ENCODE assay signal across 12 cellular contexts in the genomic region with DNA sequence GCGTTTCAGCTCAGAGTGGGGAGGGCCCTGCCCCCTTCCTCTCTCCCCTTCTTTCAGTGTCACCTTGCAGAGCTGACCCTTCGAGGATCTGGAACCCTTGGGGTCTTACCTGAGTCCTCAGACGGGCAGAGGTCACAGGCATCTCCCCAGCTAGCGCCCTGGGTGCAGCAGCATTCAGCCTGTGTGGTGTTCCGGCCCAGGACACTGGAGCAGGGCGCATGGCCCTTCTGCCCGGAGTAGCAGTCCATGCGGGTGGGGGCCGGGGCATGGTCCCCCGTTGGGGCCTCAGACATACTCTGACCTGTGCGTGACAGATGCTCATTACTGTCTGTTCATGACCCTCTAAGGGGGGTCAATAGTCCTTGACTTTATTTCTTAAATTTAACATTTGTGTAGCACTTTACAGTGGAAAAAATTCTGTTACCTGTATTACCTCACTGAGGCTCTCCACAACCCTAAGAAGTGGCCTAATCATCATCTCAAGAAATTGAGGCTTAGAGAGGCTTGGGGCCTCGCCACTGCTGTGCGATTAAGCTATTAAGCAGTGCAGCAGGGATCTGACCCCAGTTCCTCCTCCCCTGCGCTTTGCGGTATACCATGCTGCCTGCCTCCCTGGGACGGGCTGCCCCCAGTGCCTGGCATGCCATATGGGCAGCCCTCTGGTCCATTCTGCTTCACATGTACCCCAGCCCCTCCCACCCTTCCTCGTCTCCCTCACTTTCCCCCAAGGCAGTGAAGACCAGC.
"Had no signal": no experiment of that assay in that cellular context is flagged by ENCODE, and none has a peak within 500 bp of the region (broad histone marks: within the 10 kb centered on the region; RNA-seq: fewer than 3 reads in every experiment).

No MANE protein-coding gene starts in this region.

- H3K27ac Mint-ChIP-seq: immature natural killer cell had no signal

- DNase-seq: activated CD4-positive, CD25-positive, alpha-beta regulatory T cell treated with anti-CD3 and anti-CD28 coated beads, Interleukin-2, amount 50 U/mL, for 72 hours; activated gamma-delta T cell; activated T-cell treated with anti-CD3 and anti-CD28 coated beads, Interleukin-2, amount 50 U/mL, for 4 hours; foreskin melanocyte; immature natural killer cell; right lobe of liver; stimulated activated naive CD8-positive, alpha-beta T cell treated with anti-CD3 and anti-CD28 coated beads, Interleukin-15, Interleukin-2, amounts not matched to agents 100 U/mL and 50 U/mL, for 24 hours; trophoblast cell had no signal

- H3K27ac ChIP-seq: epithelial cell of prostate, ovary, right lobe of liver, suprapubic skin had no signal

- H3K4me1 Mint-ChIP-seq: immature natural killer cell had no signal

- H3K9me3 Mint-ChIP-seq: activated T-cell treated with anti-CD3 and anti-CD28 coated beads, Interleukin-2, amount 50 U/mL, for 4 hours; immature natural killer cell; neural crest cell had no signal

- H3K4me3 Mint-ChIP-seq: activated T-cell treated with anti-CD3 and anti-CD28 coated beads, Interleukin-2, amount 50 U/mL, for 4 hours; immature natural killer cell; neural crest cell had no signal
